In the genomic region with DNA sequence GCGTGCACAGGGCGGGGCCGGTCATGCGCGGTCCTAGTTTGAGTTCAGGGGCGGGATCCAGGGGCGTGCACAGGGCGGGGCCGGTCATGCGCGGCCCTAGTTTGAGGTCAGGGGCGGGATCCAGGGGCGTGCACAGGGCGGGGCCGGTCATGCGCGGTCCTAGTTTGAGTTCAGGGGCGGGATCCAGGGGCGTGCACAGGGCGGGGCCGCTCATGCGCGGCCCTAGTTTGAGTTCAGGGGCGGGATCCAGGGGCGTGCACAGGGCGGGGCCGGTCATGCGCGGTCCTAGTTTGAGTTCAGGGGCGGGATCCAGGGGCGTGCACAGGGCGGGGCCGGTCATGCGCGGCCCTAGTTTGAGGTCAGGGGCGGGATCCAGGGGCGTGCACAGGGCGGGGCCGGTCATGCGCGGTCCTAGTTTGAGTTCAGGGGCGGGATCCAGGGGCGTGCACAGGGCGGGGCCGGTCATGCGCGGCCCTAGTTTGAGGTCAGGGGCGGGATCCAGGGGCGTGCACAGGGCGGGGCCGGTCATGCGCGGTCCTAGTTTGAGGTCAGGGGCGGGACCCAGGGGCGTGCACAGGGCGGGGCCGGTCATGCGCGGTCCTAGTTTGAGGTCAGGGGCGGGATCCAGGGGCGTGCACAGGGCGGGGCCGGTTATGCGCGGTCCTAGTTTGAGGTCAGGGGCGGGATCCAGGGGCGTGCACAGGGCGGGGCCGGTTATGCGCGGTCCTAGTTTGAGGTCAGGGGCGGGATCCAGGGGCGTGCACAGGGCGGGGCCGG, we compare ENCODE assay signal across 1 cellular context.
A peak's percentile ranks its signal among the peaks of the same experiment; 100 is the strongest.
TF ChIP-seq lines count a peak whose summit lies in the region.

No MANE protein-coding gene starts in this region.

TF ChIP-seq in K562, 482 proteins besides CTCF, POLR2A, EP300 and RAD21:
- TF ChIP-seq MBD2 (IDR thresholded peaks at IDR 0.05; ENCODE audit: borderline replicate concordance, low read depth) (peak; percentile 91), CCNT2 (IDR thresholded peaks at IDR 0.05; ENCODE audit: borderline replicate concordance, extremely low read depth, insufficient read length, low read depth, low read length) (peak; percentile 66), HMGN3 (IDR thresholded peaks at IDR 0.05; ENCODE audit: borderline replicate concordance, extremely low read depth, insufficient read length, low read depth, low read length) (peak; percentile 75), PCBP1 (IDR thresholded peaks at IDR 0.05; ENCODE audit: low read depth, low read length, poor library complexity, severe bottlenecking) (peak; percentile 35)
